In genomic region chr11:827146-827860, GRCh38 we compare ENCODE assay signal across 8 cellular contexts. TPM values are rescaled to one million over a fixed set of nuclear protein-coding genes. Genes with fewer than 3 reads are reported as not detected.
DNase-seq lines count a peak whose midpoint lies in the region; ATAC-seq and TF ChIP-seq lines count a peak whose summit lies in the region.

No MANE protein-coding gene starts in this region.

- H3K4me1 ChIP-seq in Karpas-422 (ENCODE audit: low read length) (peaks cover 45% of the 10 kb centered on the region), colonic mucosa (peaks cover 36% of the 10 kb centered on the region)

- H3K9me2 ChIP-seq in Karpas-422 (replicated peaks; ENCODE audit: insufficient read depth, low read length) (no peaks in the 10 kb centered on the region), neural cell (ENCODE audit: insufficient read depth, low read length) (no peaks in the 10 kb centered on the region)

- H2AFZ ChIP-seq in Karpas-422 (ENCODE audit: low read length) (peak overlapping the region; percentile 42; the same call in 1 of the 2 replicates), neural cell (ENCODE audit: low read depth, low read length) (no peak overlapping the region)

- H3K4me3 ChIP-seq in Karpas-422 (ENCODE audit: low read length) (peak overlapping the region; percentile 70), colonic mucosa (peak overlapping the region; percentile 41), neural cell (ENCODE audit: low read length) (peak overlapping the region; percentile 48)

- TF ChIP-seq EP300 in neural cell (conservative IDR thresholded peaks at IDR 0.05; ENCODE audit: poor library complexity, severe bottlenecking): no peak

- peaks cover 41% of the 10 kb centered on the region for H3K27me3 Mint-ChIP-seq in activated CD4-positive, alpha-beta T cell treated with anti-CD3 and anti-CD28 coated beads, Interleukin-2, amount 10 ng/mL, durations not matched to agents 24 days and 14 days

- H3K27ac ChIP-seq in Karpas-422 (ENCODE audit: low read length) (no peak overlapping the region), colonic mucosa (peak overlapping the region; percentile 93), neural cell (ENCODE audit: low read length) (no peak overlapping the region)

- H3K36me3 Mint-ChIP-seq in activated CD4-positive, alpha-beta T cell treated with anti-CD3 and anti-CD28 coated beads, Interleukin-2, amount 10 ng/mL, durations not matched to agents 24 days and 14 days (ENCODE audit: low read depth): peaks cover 11% of the 10 kb centered on the region

- H3K9ac ChIP-seq in Karpas-422 (ENCODE audit: low read length) (peak overlapping the region; percentile 64), colonic mucosa (ENCODE audit: low read depth in 2 of 2, low read length in 2 of 2) (peak overlapping the region; percentile 84 to 90), neural cell (ENCODE audit: low read length) (no peak overlapping the region)

- intact Hi-C loops in activated CD4-positive, alpha-beta T cell treated with anti-CD3 and anti-CD28 coated beads, Interleukin-2, amount 10 ng/mL, durations not matched to agents 24 days and 14 days (cut with micrococcal nuclease): loop anchor here (2.0 kb wide), 1 partner anchor 17 kb away; no protein-coding TSS in a partner anchor
- intact Hi-C loops in colonic mucosa (cut with DNase I): no loop called here

- H3K9me3 Mint-ChIP-seq in activated CD4-positive, alpha-beta T cell treated with anti-CD3 and anti-CD28 coated beads, Interleukin-2, amount 10 ng/mL, durations not matched to agents 24 days and 14 days: no peaks in the 10 kb centered on the region

- no peak for TF ChIP-seq RAD21 in neural cell (conservative IDR thresholded peaks at IDR 0.05)

- H3K4me3 Mint-ChIP-seq in activated CD4-positive, alpha-beta T cell treated with anti-CD3 and anti-CD28 coated beads, Interleukin-2, amount 10 ng/mL, durations not matched to agents 24 days and 14 days: peak overlapping the region; percentile 81

- no peaks in the 10 kb centered on the region for H3K9me3 ChIP-seq in Karpas-422 (ENCODE audit: low read length)
- no peaks in the 10 kb centered on the region for H3K9me3 ChIP-seq in colonic mucosa
- no peaks in the 10 kb centered on the region for H3K9me3 ChIP-seq in neural cell (ENCODE audit: low read length)

- no peaks in the 10 kb centered on the region for H3K27me3 ChIP-seq in Karpas-422 (ENCODE audit: low read length)
- H3K27me3 ChIP-seq in colonic mucosa: peaks cover 18% of the 10 kb centered on the region
- H3K27me3 ChIP-seq in neural cell (ENCODE audit: insufficient read depth, low read depth, low read length): peaks cover 42% of the 10 kb centered on the region

- H3K79me2 ChIP-seq in Karpas-422 (ENCODE audit: low read length): no peaks in the 10 kb centered on the region
- H3K79me2 ChIP-seq in neural cell (replicated peaks; ENCODE audit: insufficient read depth, low read length): no peaks in the 10 kb centered on the region

- no peaks in the 10 kb centered on the region for H3F3A ChIP-seq in neural cell (ENCODE audit: insufficient read depth, low read length, poor library complexity, severe bottlenecking)

- H4K20me1 ChIP-seq in Karpas-422 (ENCODE audit: insufficient read depth, low read depth, low read length) (peaks cover 33% of the 10 kb centered on the region), neural cell (ENCODE audit: insufficient read depth) (no peaks in the 10 kb centered on the region)

- ATAC-seq in HG02840 (IDR thresholded peaks at IDR 0.05; ENCODE audit: low FRiP score, unreplicated experiment): no peak

- H3K27ac Mint-ChIP-seq in activated CD4-positive, alpha-beta T cell treated with anti-CD3 and anti-CD28 coated beads, Interleukin-2, amount 10 ng/mL, durations not matched to agents 24 days and 14 days: peak overlapping the region; percentile 11

- TF ChIP-seq CTCF in colonic mucosa (IDR thresholded peaks at IDR 0.05) (no peak), neural cell (IDR thresholded peaks at IDR 0.05; ENCODE audit: poor library complexity, severe bottlenecking) (no peak)

- peak; percentile 84 for DNase-seq in activated CD4-positive, alpha-beta T cell treated with anti-CD3 and anti-CD28 coated beads, Interleukin-2, amount 10 ng/mL, durations not matched to agents 24 days and 14 days
- no peak for DNase-seq in activated CD4-positive, alpha-beta T cell treated with anti-CD3 and anti-CD28 coated beads for 4 hours
- DNase-seq in Karpas-422: peak; percentile 64
- peak; percentile 64 for DNase-seq in colonic mucosa
- no peak for DNase-seq in globus pallidus (ENCODE audit: low spot score)
- no peak for DNase-seq in CD1c-positive myeloid dendritic cell (ENCODE audit: extremely low spot score)

- H3K36me3 ChIP-seq in Karpas-422 (ENCODE audit: insufficient read depth, low read length): no peaks in the 10 kb centered on the region
- peaks cover 7% of the 10 kb centered on the region for H3K36me3 ChIP-seq in colonic mucosa
- no peaks in the 10 kb centered on the region for H3K36me3 ChIP-seq in neural cell (ENCODE audit: insufficient read depth, low read length)

- H3K4me1 Mint-ChIP-seq in activated CD4-positive, alpha-beta T cell treated with anti-CD3 and anti-CD28 coated beads, Interleukin-2, amount 10 ng/mL, durations not matched to agents 24 days and 14 days: peaks cover 24% of the 10 kb centered on the region

- H3K4me2 ChIP-seq in Karpas-422 (ENCODE audit: low read depth, low read length, poor library complexity, severe bottlenecking) (peak overlapping the region; percentile 78), neural cell (ENCODE audit: low read length) (no peak overlapping the region)

TF ChIP-seq in neural cell, 6 proteins besides CTCF, POLR2A, EP300 and RAD21:
- TF ChIP-seq POLR2AphosphoS5 (IDR thresholded peaks at IDR 0.05) (no peak), MXI1 (conservative IDR thresholded peaks at IDR 0.05; ENCODE audit: poor library complexity, severe bottlenecking) (no peak)

RNA-seq across cellular contexts. Expression of gene CRACR2B, which starts 0.4 kb away (rescaled TPM):
- 1.5 and 3.0 TPM in 2 replicates for total RNA-seq in activated CD4-positive, alpha-beta T cell treated with anti-CD3 and anti-CD28 coated beads, Interleukin-2, amount 10 ng/mL, durations not matched to agents 24 days and 14 days
- total RNA-seq in Karpas-422 (2014; rRNA removed; shearing (Covaris generic); ENCODE audit: low replicate concordance): 0.48 and 1.5 TPM in 2 replicates
- 100 to 1,000 TPM in 1 of 2 donors, 10 to 100 TPM in 1; 97.3 to 108 TPM for total RNA-seq in colonic mucosa
- 1.2 and 6.5 TPM in 2 replicates for polyA plus RNA-seq in neural cell
- polyA minus RNA-seq in neural cell: 0.49 and 1.5 TPM in 2 replicates

RNA-seq across cellular contexts. Expression of gene CD151, which starts 5.4 kb away (rescaled TPM):
- total RNA-seq in activated CD4-positive, alpha-beta T cell treated with anti-CD3 and anti-CD28 coated beads, Interleukin-2, amount 10 ng/mL, durations not matched to agents 24 days and 14 days: 81.0 and 87.3 TPM in 2 replicates
- total RNA-seq in Karpas-422 (2014; rRNA removed; shearing (Covaris generic); ENCODE audit: low replicate concordance): 8.4 and 10.5 TPM in 2 replicates
- 100 to 1,000 TPM; 371 to 396 TPM for total RNA-seq in colonic mucosa
- polyA plus RNA-seq in neural cell: 70.8 and 80.1 TPM in 2 replicates
- 39.7 and 39.8 TPM in 2 replicates for polyA minus RNA-seq in neural cell

RNA-seq across cellular contexts. Expression of gene PNPLA2, which starts 8.6 kb away (rescaled TPM):
- total RNA-seq in activated CD4-positive, alpha-beta T cell treated with anti-CD3 and anti-CD28 coated beads, Interleukin-2, amount 10 ng/mL, durations not matched to agents 24 days and 14 days: 55.0 and 56.4 TPM in 2 replicates
- 32.5 and 35.8 TPM in 2 replicates for total RNA-seq in Karpas-422 (2014; rRNA removed; shearing (Covaris generic); ENCODE audit: low replicate concordance)
- 100 to 1,000 TPM; 139 to 155 TPM for total RNA-seq in colonic mucosa
- polyA plus RNA-seq in neural cell: 7.3 and 7.8 TPM in 2 replicates
- polyA minus RNA-seq in neural cell: 6.5 and 8.8 TPM in 2 replicates

RNA-seq across cellular contexts. Expression of gene POLR2L, which starts 15.0 kb away (rescaled TPM):
- total RNA-seq in activated CD4-positive, alpha-beta T cell treated with anti-CD3 and anti-CD28 coated beads, Interleukin-2, amount 10 ng/mL, durations not matched to agents 24 days and 14 days: 113 and 117 TPM in 2 replicates
- 113 and 203 TPM in 2 replicates for total RNA-seq in Karpas-422 (2014; rRNA removed; shearing (Covaris generic); ENCODE audit: low replicate concordance)
- 100 to 1,000 TPM in 1 of 2 donors, 10 to 100 TPM in 1; 77.4 to 181 TPM for total RNA-seq in colonic mucosa
- polyA plus RNA-seq in neural cell: 50.6 and 62.3 TPM in 2 replicates
- 7.8 and 9.4 TPM in 2 replicates for polyA minus RNA-seq in neural cell

RNA-seq across cellular contexts. Expression of gene TSPAN4, which starts 15.3 kb away (rescaled TPM):
- total RNA-seq in activated CD4-positive, alpha-beta T cell treated with anti-CD3 and anti-CD28 coated beads, Interleukin-2, amount 10 ng/mL, durations not matched to agents 24 days and 14 days: 14.8 and 15.1 TPM in 2 replicates
- 4.0 TPM in 1 of 2 replicates, not detected in the other for total RNA-seq in Karpas-422 (2014; rRNA removed; shearing (Covaris generic); ENCODE audit: low replicate concordance)
- total RNA-seq in colonic mucosa: 10 to 100 TPM; 12.1 to 12.7 TPM
- polyA plus RNA-seq in neural cell: 68.1 and 68.3 TPM in 2 replicates
- 22.8 and 28.7 TPM in 2 replicates for polyA minus RNA-seq in neural cell

Comparison
In these comparisons a context has a peak if more than half of its experiments do, and no peak if none do; other contexts are left out.
1. DNase-seq: peak in activated CD4-positive, alpha-beta T cell treated with anti-CD3 and anti-CD28 coated beads, Interleukin-2, amount 10 ng/mL, durations not matched to agents 24 days and 14 days (single experiment), Karpas-422 (single experiment) and colonic mucosa (single experiment); none in activated CD4-positive, alpha-beta T cell treated with anti-CD3 and anti-CD28 coated beads for 4 hours (0 of 2), globus pallidus (single experiment) and CD1c-positive myeloid dendritic cell (single experiment).
2. RNA of gene CRACR2B, which starts 0.4 kb away (total RNA-seq): 97.3 to 108 TPM in colonic mucosa; 1.5 to 3.0 TPM in activated CD4-positive, alpha-beta T cell treated with anti-CD3 and anti-CD28 coated beads, Interleukin-2, amount 10 ng/mL, durations not matched to agents 24 days and 14 days and 0.48 to 1.5 TPM in Karpas-422; every median in the first group is over 10 times any median in the second.
3. Peak in every context shown above with its lines, with median percentiles within 50 percentile points of each other: H3K4me3 ChIP-seq.